In genomic region chr12:75526655-75527511, GRCh38 we compare ENCODE assay signal across 1 cellular context.
TF ChIP-seq lines count a peak whose summit lies in the region.

No MANE protein-coding gene starts in this region.

TF ChIP-seq in GM23338, 12 proteins besides CTCF, POLR2A, EP300 and RAD21 (continued from another document):
- TF ChIP-seq ETS1 (IDR thresholded peaks at IDR 0.05): no peak
- TF ChIP-seq NANOG (IDR thresholded peaks at IDR 0.05; ENCODE audit: borderline replicate concordance): no peak
- TF ChIP-seq REST (IDR thresholded peaks at IDR 0.05; ENCODE audit: unreplicated experiment): no peak
- TF ChIP-seq ZNF462 (CRISPR knock-in tag; IDR thresholded peaks at IDR 0.05): no peak
- TF ChIP-seq POLR2AphosphoS5 (IDR thresholded peaks at IDR 0.05; ENCODE audit: low read depth): no peak
- TF ChIP-seq STAT1 (IDR thresholded peaks at IDR 0.05; ENCODE audit: unreplicated experiment): no peak
- TF ChIP-seq EZH2phosphoT487 (IDR thresholded peaks at IDR 0.05; ENCODE audit: unreplicated experiment): no peak
- TF ChIP-seq JUNB (IDR thresholded peaks at IDR 0.05; ENCODE audit: unreplicated experiment): no peak
- TF ChIP-seq EZH2 (IDR thresholded peaks at IDR 0.05; ENCODE audit: low read depth, unreplicated experiment): no peak
- no peak for TF ChIP-seq CREB1 (CRISPR knock-in tag; IDR thresholded peaks at IDR 0.05; ENCODE audit: low read depth)
- no peak for TF ChIP-seq ZNF114 (CRISPR knock-in tag; IDR thresholded peaks at IDR 0.05)
